In the genomic region with DNA sequence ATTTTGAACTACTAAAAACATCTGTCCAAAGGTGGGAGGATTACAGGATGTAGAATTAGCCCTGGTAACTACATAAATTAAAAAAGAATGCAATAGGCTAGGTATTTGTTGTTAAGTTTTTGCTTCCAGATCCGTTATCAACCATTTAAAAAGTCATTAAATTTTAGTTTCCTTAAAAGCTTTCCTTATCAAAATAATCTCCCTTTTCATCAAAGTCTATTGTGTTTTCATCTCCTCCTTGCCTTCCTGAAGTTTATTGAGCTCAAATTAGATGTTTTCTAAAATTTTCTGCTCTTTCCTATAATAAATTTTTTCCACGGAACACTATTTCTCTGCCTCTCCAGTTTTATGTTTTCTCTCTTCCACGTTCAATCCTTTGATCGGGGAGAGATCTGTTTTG, we compare ENCODE assay signal across 23 cellular contexts.
A peak's percentile ranks its signal among the peaks of the same experiment; 100 is the strongest.
DNase-seq lines count a peak whose midpoint lies in the region; ATAC-seq, FAIRE-seq and TF ChIP-seq lines count a peak whose summit lies in the region.
"Had no signal": no experiment of that assay in that cellular context is flagged by ENCODE, and none has a peak within 500 bp of the region (broad histone marks: within the 10 kb centered on the region; RNA-seq: fewer than 3 reads in every experiment).

No MANE protein-coding gene starts in this region.

- H3K4me3 ChIP-seq in HEK293 (ENCODE audit: low read depth, low read length) (no peak overlapping the region), IMR-90 (ENCODE audit: insufficient read depth, low read depth, low read length) (no peak overlapping the region), mammary epithelial cell (replicated peaks in 1 of 3; ENCODE audit: insufficient read depth in 1 of 3, low read depth in 2 of 3, low read length in 3 of 3) (no peak overlapping the region)
- H3K4me3 ChIP-seq: BLaER1 had no signal

- CTCF ChIA-PET in HEK293 (lab: Yijun Ruan, JAX) (interaction anchor here (0.7 kb wide), 1 partner anchor 124 kb away, joined by 5 read pairs; no protein-coding TSS in a partner anchor), IMR-90 (lab: Yijun Ruan, JAX) (no interaction called here), mammary epithelial cell (lab: Charles Lee; ENCODE audit: low non-redundant PET) (interaction anchor here (0.6 kb wide), 1 partner anchor 556 kb away, joined by 3 read pairs; no protein-coding TSS in a partner anchor)

- H2BK20ac ChIP-seq in IMR-90 (ENCODE audit: low read depth, low read length) = no peak overlapping the region

- no peak overlapping the region for H3K18ac ChIP-seq in IMR-90 (ENCODE audit: low read depth, low read length)

- H3K27ac ChIP-seq in HEK293 (ENCODE audit: extremely low read depth, low read depth, low read length) (no peak overlapping the region), IMR-90 (ENCODE audit: insufficient read depth, low read length) (no peak overlapping the region), mammary epithelial cell (ENCODE audit: insufficient read depth, low read depth, low read length) (no peak overlapping the region)
- H3K27ac ChIP-seq: BLaER1 had no signal

- H2BK15ac ChIP-seq in IMR-90 (ENCODE audit: low read depth, low read length) = 0 out of 3 replicates have a peak overlapping the region, but pooled peaks have one; percentile 22

- H3K4ac ChIP-seq in IMR-90 (ENCODE audit: low read depth, low read length) = no peak overlapping the region

- no peaks in the 10 kb centered on the region for H4K20me1 ChIP-seq in IMR-90 (ENCODE audit: insufficient read depth, low read length)
- H4K20me1 ChIP-seq in mammary epithelial cell (ENCODE audit: insufficient read depth, low read length) = no peaks in the 10 kb centered on the region
- H4K20me1 ChIP-seq: BLaER1 had no signal

- peak; percentile 99 for FAIRE-seq in endometrium (lab: Jason Lieb, UNC)
- FAIRE-seq: A204.1, D721Med, G401.6, GM12891, GM19239 had no signal

- TF ChIP-seq RAD21 in IMR-90 (IDR thresholded peaks at IDR 0.05; ENCODE audit: low read length) = no peak

- H4K91ac ChIP-seq in IMR-90 (ENCODE audit: insufficient read depth, low read depth, low read length) = no peak overlapping the region

- H2AK5ac ChIP-seq in IMR-90 (ENCODE audit: low read depth, low read length) = no peak overlapping the region

- H3K79me1 ChIP-seq in IMR-90 (ENCODE audit: low read depth in 1 of 2, low read length in 2 of 2) = no peaks in the 10 kb centered on the region

- H3K23ac ChIP-seq in IMR-90 (ENCODE audit: low read depth, low read length) = no peak overlapping the region

- no peak for ATAC-seq in IMR-90 (ENCODE audit: low read depth)

- H3K27me3 ChIP-seq in IMR-90 (ENCODE audit: control insufficient read depth, insufficient read depth, low read length) (no peaks in the 10 kb centered on the region), mammary epithelial cell (ENCODE audit: insufficient read depth, low read length) (no peaks in the 10 kb centered on the region)
- H3K27me3 ChIP-seq: BE2C, BLaER1 had no signal

- H3K14ac ChIP-seq in IMR-90 (replicated peaks; ENCODE audit: low read depth, low read length) = no peak overlapping the region

- H3K4me1 ChIP-seq in HEK293 (ENCODE audit: control insufficient read depth, insufficient read depth, low read length) (peaks cover 20% of the 10 kb centered on the region), IMR-90 (ENCODE audit: control insufficient read depth, insufficient read depth, low read length) (peaks cover 6% of the 10 kb centered on the region), mammary epithelial cell (ENCODE audit: insufficient read depth, low read length) (no peaks in the 10 kb centered on the region)
- H3K4me1 ChIP-seq: BE2C, Caco-2 had no signal

- TF ChIP-seq CTCF in HEK293 (tag by site-specific recombination; IDR thresholded peaks at IDR 0.05) (no peak), IMR-90 (conservative IDR thresholded peaks at IDR 0.05; ENCODE audit: low read depth, low read length) (no peak), mammary epithelial cell (conservative IDR thresholded peaks at IDR 0.05 in 1 of 2, IDR thresholded peaks at IDR 0.05 in 1 of 2; ENCODE audit: extremely low read depth in 1 of 2, insufficient read depth in 1 of 2, low read depth in 1 of 2, low read length in 2 of 2) (no peak)

- WGBS in IMR-90 (ENCODE audit: extremely low coverage in 2 of 2, insufficient read length in 1 of 2), 2 experiments = no CpG with 5 or more reads among the region's 4 CpGs
- 83% methylated on average over 4 of the region's 4 CpGs for WGBS in mammary epithelial cell (ENCODE audit: low coverage, missing lambda C conversion rate)

- no peak overlapping the region for H3K9ac ChIP-seq in IMR-90 (ENCODE audit: low read depth, low read length)
- no peak overlapping the region for H3K9ac ChIP-seq in mammary epithelial cell (ENCODE audit: insufficient read depth, low read length)
- H3K9ac ChIP-seq: BLaER1 had no signal

- in situ Hi-C loops in IMR-90 (cut with MboI; ENCODE audit: low sequenced_read_pairs) (loop anchor here (10.0 kb wide), 1 partner anchor 462 kb away; no protein-coding TSS in a partner anchor), mammary epithelial cell (cut with MboI; ENCODE audit: low sequenced_read_pairs in 2 of 2) (loop anchor here (10.0 to 25.0 kb wide), 2 partner anchors 462 to 525 kb away; no protein-coding TSS in a partner anchor)

- intact Hi-C loops in IMR-90 (cut with micrococcal nuclease) (no loop called here), mammary epithelial cell (cut with micrococcal nuclease) (no loop called here)

- no TSS peak for BruUV-seq in IMR-90 (replicated peaks; lab: Mats Ljungman, UMichigan)
- no TSS peak for BruUV-seq in mammary epithelial cell (replicated peaks; lab: Mats Ljungman, UMichigan)

- no peak overlapping the region for H4K5ac ChIP-seq in IMR-90 (ENCODE audit: low read depth, low read length)

- no peaks in the 10 kb centered on the region for H3K36me3 ChIP-seq in HEK293 (ENCODE audit: control insufficient read depth in 2 of 2, insufficient read depth in 1 of 2, low read length in 2 of 2)
- H3K36me3 ChIP-seq in IMR-90 (ENCODE audit: control insufficient read depth, insufficient read depth, low read length) = no peaks in the 10 kb centered on the region
- no peaks in the 10 kb centered on the region for H3K36me3 ChIP-seq in mammary epithelial cell (ENCODE audit: insufficient read depth, low read length)
- H3K36me3 ChIP-seq: BE2C, BLaER1 had no signal

- H4K8ac ChIP-seq in IMR-90 (ENCODE audit: low read depth in 2 of 2, low read length in 2 of 2) = no peak overlapping the region

- TF ChIP-seq POLR2A in IMR-90 (IDR thresholded peaks at IDR 0.05; ENCODE audit: low read depth, low read length) = no peak

- dilution Hi-C loops in IMR-90 (cut with HindIII; ENCODE audit: low sequenced_read_pairs, unreplicated experiment) = no loop called here
- dilution Hi-C loops in mammary epithelial cell (cut with HindIII; ENCODE audit: low sequenced_read_pairs) = no loop called here

- H3K56ac ChIP-seq in IMR-90 (ENCODE audit: extremely low read depth, insufficient read depth, low read length) = no peak overlapping the region

- H3K9me3 ChIP-seq in HEK293 (ENCODE audit: control insufficient read depth, insufficient read depth, low read depth, low read length) (no peaks in the 10 kb centered on the region), IMR-90 (ENCODE audit: control insufficient read depth, insufficient read depth, low read length) (no peaks in the 10 kb centered on the region), mammary epithelial cell (replicated peaks; ENCODE audit: insufficient read depth, low read length) (no peaks in the 10 kb centered on the region)
- H3K9me3 ChIP-seq: BE2C, BLaER1 had no signal

- H2BK120ac ChIP-seq in IMR-90 (ENCODE audit: low read depth, low read length) = no peak overlapping the region

- H3K9me1 ChIP-seq in IMR-90 (ENCODE audit: insufficient read depth, low read length) = peaks cover 9% of the 10 kb centered on the region

- H2AK9ac ChIP-seq in IMR-90 (replicated peaks; ENCODE audit: low read depth, low read length, poor library complexity) = no peak overlapping the region

- DNase-seq in IMR-90 = no peak
- no peak for DNase-seq in COR-L47 (lab: John Stamatoyannopoulos, UW)
- no peak for DNase-seq in activated naive CD4-positive, alpha-beta T cell treated with anti-CD3 and anti-CD28 coated beads, Interleukin-2, amount 50 U/mL, for 16 hours
- DNase-seq in mammary epithelial cell = no peak
- DNase-seq: 8988T; ACHN; BE2C; C1 segment of cervical spinal cord; Caco-2; Calu3; CD4-positive, alpha-beta memory T cell; CD4-positive, CD25-positive, alpha-beta regulatory T cell; CD8-positive, alpha-beta memory T cell; DMS79 treated with DMSO at 0.1 percent for 48 hours; GF-D8 had no signal

- H2AFZ ChIP-seq in IMR-90 (replicated peaks; ENCODE audit: low read length, poor library complexity) (no peak overlapping the region), mammary epithelial cell (ENCODE audit: low read depth, low read length) (no peak overlapping the region)

- POLR2A ChIA-PET in HEK293 (lab: Yijun Ruan, JAX) = no interaction called here
- POLR2A ChIA-PET in IMR-90 (lab: Charles Lee; ENCODE audit: unreplicated experiment) = no interaction called here

- H3K4me2 ChIP-seq in IMR-90 (ENCODE audit: low read depth, low read length) = no peak overlapping the region
- H3K4me2 ChIP-seq in mammary epithelial cell (ENCODE audit: insufficient read depth, low read depth, low read length) = no peak overlapping the region
- H3K4me2 ChIP-seq: BLaER1 had no signal

- no peak overlapping the region for H2BK5ac ChIP-seq in IMR-90 (ENCODE audit: low read depth, low read length, poor library complexity, severe bottlenecking)

- H3K79me2 ChIP-seq in mammary epithelial cell (ENCODE audit: insufficient read depth, low read length) = no peaks in the 10 kb centered on the region

TF ChIP-seq in HEK293, 187 proteins besides CTCF, POLR2A, EP300 and RAD21 (continues in another document):
- TF ChIP-seq ZNF311 (tag by site-specific recombination; IDR thresholded peaks at IDR 0.05; ENCODE audit: borderline replicate concordance) (no peak), ZNF776 (tag by site-specific recombination; IDR thresholded peaks at IDR 0.05; ENCODE audit: borderline replicate concordance) (no peak)

TF ChIP-seq in IMR-90, 13 proteins besides CTCF, POLR2A, EP300 and RAD21 (continues in another document):
- TF ChIP-seq, protein P1, sequence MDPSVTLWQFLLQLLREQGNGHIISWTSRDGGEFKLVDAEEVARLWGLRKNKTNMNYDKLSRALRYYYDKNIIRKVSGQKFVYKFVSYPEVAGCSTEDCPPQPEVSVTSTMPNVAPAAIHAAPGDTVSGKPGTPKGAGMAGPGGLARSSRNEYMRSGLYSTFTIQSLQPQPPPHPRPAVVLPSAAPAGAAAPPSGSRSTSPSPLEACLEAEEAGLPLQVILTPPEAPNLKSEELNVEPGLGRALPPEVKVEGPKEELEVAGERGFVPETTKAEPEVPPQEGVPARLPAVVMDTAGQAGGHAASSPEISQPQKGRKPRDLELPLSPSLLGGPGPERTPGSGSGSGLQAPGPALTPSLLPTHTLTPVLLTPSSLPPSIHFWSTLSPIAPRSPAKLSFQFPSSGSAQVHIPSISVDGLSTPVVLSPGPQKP (IDR thresholded peaks at IDR 0.05; ENCODE audit: borderline replicate concordance, low read depth, low read length) = no peak
